ENCODE assay signal across 19 cellular contexts in the genomic region with DNA sequence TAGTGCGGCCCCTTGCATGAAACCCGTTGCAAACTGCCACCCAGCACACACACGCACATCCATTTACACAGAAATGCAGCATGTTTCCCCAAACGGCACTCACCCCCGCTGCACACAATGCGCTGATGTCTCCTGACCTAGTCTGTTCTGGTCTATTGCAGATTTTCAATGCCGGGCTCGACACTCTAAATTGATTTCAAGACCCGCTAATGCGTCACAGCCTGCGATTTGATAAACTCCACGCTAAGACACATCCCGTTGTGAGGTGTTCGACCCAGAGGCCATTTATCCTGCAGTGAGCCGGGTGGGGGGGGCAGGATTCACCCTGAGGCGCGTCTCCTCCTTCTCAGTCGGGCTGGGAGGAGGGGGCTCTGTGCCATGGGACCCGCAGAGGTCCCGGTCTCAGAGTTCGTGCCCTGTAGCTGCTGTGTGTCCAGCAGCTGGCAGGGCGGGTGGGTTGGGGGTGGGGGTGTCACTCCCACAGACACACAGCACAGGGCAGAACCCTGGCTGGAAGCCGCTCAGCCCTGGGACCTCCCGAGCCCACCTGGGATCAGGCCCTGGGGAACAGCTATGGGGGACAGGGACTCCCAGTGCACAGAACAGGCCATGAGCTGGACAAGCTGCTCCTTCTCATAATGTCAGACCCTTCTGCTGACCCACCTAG.
"Had no signal": no experiment of that assay in that cellular context is flagged by ENCODE, and none has a peak within 500 bp of the region (broad histone marks: within the 10 kb centered on the region; RNA-seq: fewer than 3 reads in every experiment).

No MANE protein-coding gene starts in this region.

- H3K36me3 ChIP-seq: lower lobe of right lung, right lobe of liver, suprapubic skin, transverse colon had no signal

- H3K4me1 Mint-ChIP-seq: stimulated activated naive CD8-positive, alpha-beta T cell treated with anti-CD3 and anti-CD28 coated beads, Interleukin-15, amount 100 ng/mL, for 72 hours had no signal

- H3K9me3 Mint-ChIP-seq: activated naive CD4-positive, alpha-beta T cell treated with anti-CD3 and anti-CD28 coated beads for 36 hours; activated T-cell treated with anti-CD3 and anti-CD28 coated beads, Interleukin-2, amount 50 U/mL, for 4 hours; nephron; stimulated activated naive CD8-positive, alpha-beta T cell treated with anti-CD3 and anti-CD28 coated beads, Interleukin-15, amount 100 ng/mL, for 72 hours had no signal

- H3K27me3 ChIP-seq: body of pancreas, right lobe of liver, transverse colon had no signal

- DNase-seq: activated CD4-positive, alpha-beta T cell treated with anti-CD3 and anti-CD28 coated beads, Interleukin-2, amount 50 U/mL, for 1 hour; activated CD8-positive, alpha-beta memory T cell treated with anti-CD3 and anti-CD28 coated beads, Interleukin-2, amount 50 U/mL, for 4 hours; activated naive CD4-positive, alpha-beta T cell treated with anti-CD3 and anti-CD28 coated beads for 36 hours; activated T-cell treated with anti-CD3 and anti-CD28 coated beads, Interleukin-2, amount 50 U/mL, for 4 hours; body of pancreas; left colon; lower lobe of right lung; midbrain; right lobe of liver; stimulated activated CD4-positive, alpha-beta T cell treated with anti-CD3 and anti-CD28 coated beads, Interleukin-4, amount 100 ng/mL, for 1 hour; stimulated activated naive CD8-positive, alpha-beta T cell treated with anti-CD3 and anti-CD28 coated beads, Interleukin-15, amount 100 ng/mL, for 72 hours; T-helper 1 cell; T-helper 9 cell; transverse colon had no signal

- H3K27ac Mint-ChIP-seq: activated naive CD4-positive, alpha-beta T cell treated with anti-CD3 and anti-CD28 coated beads for 36 hours had no signal

- H3K4me3 Mint-ChIP-seq: activated naive CD4-positive, alpha-beta T cell treated with anti-CD3 and anti-CD28 coated beads for 36 hours; activated T-cell treated with anti-CD3 and anti-CD28 coated beads, Interleukin-2, amount 50 U/mL, for 4 hours; nephron; stimulated activated naive CD8-positive, alpha-beta T cell treated with anti-CD3 and anti-CD28 coated beads, Interleukin-15, amount 100 ng/mL, for 72 hours had no signal

- H3K4me2 ChIP-seq: smooth muscle cell had no signal

- H3K4me1 ChIP-seq: body of pancreas, lower lobe of right lung, right lobe of liver, transverse colon had no signal

- H3K27ac ChIP-seq: body of pancreas, dorsolateral prefrontal cortex, lower lobe of right lung, right lobe of liver, suprapubic skin, transverse colon had no signal

- H3K9me3 ChIP-seq: body of pancreas, lower lobe of right lung, right lobe of liver, suprapubic skin, transverse colon had no signal

- ATAC-seq: activated CD4-positive, CD25-positive, alpha-beta regulatory T cell treated with anti-CD3 and anti-CD28 coated beads, Interleukin-2, amount 50 U/mL, for 24 hours; activated T-cell treated with anti-CD3 and anti-CD28 coated beads, Interleukin-2, amount 50 U/mL, for 4 hours; body of pancreas; left colon; lower lobe of right lung; right lobe of liver; stimulated activated naive CD8-positive, alpha-beta T cell treated with anti-CD3 and anti-CD28 coated beads, Interleukin-15, amount 100 ng/mL, for 72 hours had no signal

- H3K4me3 ChIP-seq: body of pancreas, dorsolateral prefrontal cortex, lower lobe of right lung, right lobe of liver, smooth muscle cell, suprapubic skin, transverse colon had no signal
